Comparison of ENCODE assay signal across 9 cellular contexts in the genomic region with DNA sequence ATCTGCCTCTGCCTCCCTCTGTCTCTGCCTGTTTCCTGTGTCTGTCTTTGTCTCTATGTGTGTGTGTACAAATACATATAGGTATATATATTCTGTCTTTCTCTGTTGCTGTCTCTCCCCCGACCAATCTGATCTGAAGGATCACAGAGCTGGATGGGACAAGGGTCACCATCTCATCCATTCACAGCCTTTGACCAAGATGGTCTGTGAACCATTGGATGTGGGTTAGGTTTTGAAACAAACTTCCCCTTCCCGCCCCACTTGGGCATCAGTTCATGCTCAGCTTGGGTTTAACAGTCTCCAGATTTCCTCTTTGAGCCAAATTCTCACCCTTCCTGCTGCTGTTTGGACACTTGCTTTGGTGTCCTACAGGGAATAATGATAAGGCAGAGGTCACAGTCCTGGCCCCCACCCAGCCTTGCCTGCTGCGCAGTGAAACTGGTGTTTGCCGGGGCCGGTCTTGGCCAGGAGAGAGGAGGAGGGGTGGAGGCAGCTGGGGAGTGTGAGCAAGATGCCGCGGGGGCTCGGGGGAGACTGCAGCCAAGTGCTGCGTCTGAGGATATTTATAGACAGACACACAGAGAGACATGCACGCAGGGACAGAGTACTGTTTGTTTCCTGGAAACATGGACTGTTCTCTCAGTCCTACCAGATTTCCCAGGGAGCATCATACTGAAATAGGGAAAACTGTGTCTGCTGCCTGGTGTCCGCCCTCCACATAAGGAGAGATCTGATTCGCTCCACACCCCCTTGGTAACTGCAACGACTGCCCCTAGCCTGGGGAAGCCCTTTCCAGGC. TPM values are rescaled to one million over a fixed set of nuclear protein-coding genes. Genes with fewer than 3 reads are reported as not detected.
A peak's percentile ranks its signal among the peaks of the same experiment; 100 is the strongest.
DNase-seq lines count a peak whose midpoint lies in the region; ATAC-seq and TF ChIP-seq lines count a peak whose summit lies in the region.
"Had no signal": no experiment of that assay in that cellular context is flagged by ENCODE, and none has a peak within 500 bp of the region (broad histone marks: within the 10 kb centered on the region; RNA-seq: fewer than 3 reads in every experiment).

No MANE protein-coding gene starts in this region.

- ATAC-seq in esophagus mucosa, result peak; percentile 4

- H3K9ac ChIP-seq in muscle layer of colon (ENCODE audit: low read length), result peak overlapping the region; percentile 85

- WGBS in urinary bladder, result 5% methylated on average over 13 of the region's 13 CpGs

- H3K4me3 Mint-ChIP-seq in IgD-negative memory B cell, result peak overlapping the region in 3 of 4 donors; percentile 75 to 80 (median 75)
- peak overlapping the region; percentile 36 for H3K4me3 Mint-ChIP-seq in T-helper 1 cell treated with Interleukin-12 subunit alpha and Interleukin-12 subunit beta and Interleukin-4 antibody, amounts not matched to agents 30 μg/mL and 1 μg/mL, for 36 hours

- CTCF ChIA-PET in BJ (lab: Yijun Ruan, JAX), result interaction anchor here (1.1 to 20.3 kb wide), 9 partner anchors 10 to 210 kb away, joined by 3 to 484 read pairs (median 4); no protein-coding TSS in a partner anchor

- no peaks in the 10 kb centered on the region for H3K27me3 ChIP-seq in BJ (ENCODE audit: control insufficient read depth, insufficient read depth, low read length)
- H3K27me3 ChIP-seq in muscle layer of colon (ENCODE audit: control insufficient read depth in 1 of 2, insufficient read depth in 2 of 2, low read length in 2 of 2), result no peaks in the 10 kb centered on the region

- peak overlapping the region; percentile 9 for H3K4me3 ChIP-seq in BJ (ENCODE audit: low read depth, low read length)
- H3K4me3 ChIP-seq in muscle layer of colon (ENCODE audit: low read depth in 1 of 2, low read length in 2 of 2), result peak overlapping the region in 1 of 2 donors; percentile 40
- no peak overlapping the region for H3K4me3 ChIP-seq in urinary bladder (ENCODE audit: low read depth, low read length)

- H3K4me1 ChIP-seq in muscle layer of colon (ENCODE audit: insufficient read depth, low read length), result peaks cover 71% of the 10 kb centered on the region
- H3K4me1 ChIP-seq in urinary bladder (ENCODE audit: insufficient read depth), result no peaks in the 10 kb centered on the region

- no peaks in the 10 kb centered on the region for H3K27me3 Mint-ChIP-seq in IgD-negative memory B cell
- H3K27me3 Mint-ChIP-seq in T-helper 1 cell treated with Interleukin-12 subunit alpha and Interleukin-12 subunit beta and Interleukin-4 antibody, amounts not matched to agents 30 μg/mL and 1 μg/mL, for 36 hours (ENCODE audit: low read depth), result no peaks in the 10 kb centered on the region

- POLR2A ChIA-PET in BJ (lab: Charles Lee), result no interaction called here

- H3K9me3 ChIP-seq in muscle layer of colon (ENCODE audit: low read length), result no peaks in the 10 kb centered on the region

- no peaks in the 10 kb centered on the region for H3K9me3 Mint-ChIP-seq in IgD-negative memory B cell
- H3K9me3 Mint-ChIP-seq in T-helper 1 cell treated with Interleukin-12 subunit alpha and Interleukin-12 subunit beta and Interleukin-4 antibody, amounts not matched to agents 30 μg/mL and 1 μg/mL, for 36 hours, result no peaks in the 10 kb centered on the region

- peak overlapping the region; percentile 67 to 97 (median 67) for H3K27ac Mint-ChIP-seq in IgD-negative memory B cell
- peak overlapping the region; percentile 70 for H3K27ac Mint-ChIP-seq in T-helper 1 cell treated with Interleukin-12 subunit alpha and Interleukin-12 subunit beta and Interleukin-4 antibody, amounts not matched to agents 30 μg/mL and 1 μg/mL, for 36 hours

- H3K36me3 Mint-ChIP-seq in IgD-negative memory B cell, result peaks cover 2% of the 10 kb centered on the region
- no peaks in the 10 kb centered on the region for H3K36me3 Mint-ChIP-seq in T-helper 1 cell treated with Interleukin-12 subunit alpha and Interleukin-12 subunit beta and Interleukin-4 antibody, amounts not matched to agents 30 μg/mL and 1 μg/mL, for 36 hours (ENCODE audit: low read depth)

- H3K4me1 Mint-ChIP-seq in IgD-negative memory B cell, result peaks cover 54 to 62% (median 60%) of the 10 kb centered on the region in 3 donors
- peaks cover 63% of the 10 kb centered on the region for H3K4me1 Mint-ChIP-seq in T-helper 1 cell treated with Interleukin-12 subunit alpha and Interleukin-12 subunit beta and Interleukin-4 antibody, amounts not matched to agents 30 μg/mL and 1 μg/mL, for 36 hours (ENCODE audit: low read depth)

- H3K27ac ChIP-seq in muscle layer of colon (ENCODE audit: low read depth, low read length), result peak overlapping the region; percentile 93
- peak overlapping the region; percentile 81 for H3K27ac ChIP-seq in urinary bladder (ENCODE audit: low read depth)

- H3K36me3 ChIP-seq in BJ (ENCODE audit: control insufficient read depth, insufficient read depth, low read length) (no peaks in the 10 kb centered on the region), muscle layer of colon (ENCODE audit: insufficient read depth, low read length) (no peaks in the 10 kb centered on the region), urinary bladder (ENCODE audit: insufficient read depth) (no peaks in the 10 kb centered on the region)

- TF ChIP-seq CTCF in BJ (IDR thresholded peaks at IDR 0.05; ENCODE audit: insufficient read depth, low read depth, low read length), result no peak

- DNase-seq in BJ (ENCODE audit: low read depth) (peak; percentile 57), GDM1 (lab: John Stamatoyannopoulos, UW) (no peak)
- DNase-seq in stimulated activated CD4-positive, alpha-beta T cell treated with anti-CD3 and anti-CD28 coated beads, Interleukin-12 subunit alpha, Interleukin-12 subunit beta, amount 100 ng/mL, for 4 hours, result no peak

RNA-seq across cellular contexts. Expression of gene BTG2, which starts 27.0 kb away (rescaled TPM):
- polyA plus RNA-seq in BJ (2011; rRNA removed) (22.8 and 23.7 TPM in 2 replicates), IgD-negative memory B cell (202 TPM), urinary bladder (464 TPM)
- 9.9 and 17.3 TPM in 2 replicates for polyA minus RNA-seq in BJ (2011; rRNA and poly(A)+ RNA removed)
- total RNA-seq in esophagus mucosa (22.6 TPM), urinary bladder (58.6 TPM)

RNA-seq across cellular contexts. Expression of gene CHIT1, which starts 48.8 kb away (rescaled TPM):
- polyA plus RNA-seq in BJ (2011; rRNA removed) (not detected in 2 replicates), IgD-negative memory B cell (0.75 TPM), urinary bladder (not detected)
- polyA minus RNA-seq in BJ (2011; rRNA and poly(A)+ RNA removed), result not detected in 2 replicates
- total RNA-seq in esophagus mucosa (0.20 TPM), urinary bladder (0.11 TPM)
- total RNA-seq: kidney epithelial cell had no signal
